In the genomic region with DNA sequence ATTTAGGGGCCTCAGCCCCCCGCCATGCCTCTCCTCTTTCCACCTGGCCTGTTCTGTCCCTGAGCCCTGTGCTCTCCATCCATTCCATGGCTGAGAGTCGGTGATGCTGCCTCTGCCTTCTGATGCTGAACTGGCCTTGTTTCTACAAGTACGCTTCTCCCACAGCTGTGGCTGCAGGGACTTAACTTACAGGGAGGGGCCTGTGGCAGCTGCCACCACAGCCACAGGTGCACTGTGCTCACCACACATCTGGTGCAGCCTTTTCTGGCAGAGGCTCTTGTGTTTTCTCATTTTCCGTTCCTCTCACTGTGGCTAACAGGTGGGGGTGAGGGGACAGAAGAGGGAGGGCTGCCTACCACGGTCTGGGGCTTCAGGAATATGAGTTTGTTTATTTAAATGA, we compare ENCODE assay signal across 8 cellular contexts. TPM values are rescaled to one million over a fixed set of nuclear protein-coding genes. Genes with fewer than 3 reads are reported as not detected.
DNase-seq lines count a peak whose midpoint lies in the region; ATAC-seq lines count a peak whose summit lies in the region.

No MANE protein-coding gene starts in this region.

- peak overlapping the region; percentile 26 for H3K4me3 Mint-ChIP-seq in activated T-cell treated with anti-CD3 and anti-CD28 coated beads, Interleukin-2, amount 50 U/mL, for 24 hours

- intact Hi-C loops in left ventricle myocardium superior (cut with micrococcal nuclease), result no loop called here

- H3K9me3 Mint-ChIP-seq in activated T-cell treated with anti-CD3 and anti-CD28 coated beads, Interleukin-2, amount 50 U/mL, for 24 hours, result no peaks in the 10 kb centered on the region

- H3K27me3 Mint-ChIP-seq in activated T-cell treated with anti-CD3 and anti-CD28 coated beads, Interleukin-2, amount 50 U/mL, for 24 hours, result peaks cover 55% of the 10 kb centered on the region

- no peak for DNase-seq in activated T-cell treated with anti-CD3 and anti-CD28 coated beads, Interleukin-2, amount 50 U/mL, for 24 hours
- DNase-seq in activated T-cell treated with anti-CD3 and anti-CD28 coated beads, Interleukin-2, amount 50 U/mL, for 48 hours, result no peak
- DNase-seq in NCI-H2107 treated with DMSO at 0.1 percent for 48 hours (lab: John Stamatoyannopoulos, UW; ENCODE audit: unreplicated experiment) (peak; percentile 23), left ventricle myocardium superior (no peak), OCI-M2 (lab: John Stamatoyannopoulos, UW; ENCODE audit: unreplicated experiment) (no peak), NCI-H2081 treated with DMSO at 0.1 percent for 48 hours (lab: John Stamatoyannopoulos, UW) (no peak)
- DNase-seq in stimulated activated naive CD8-positive, alpha-beta T cell treated with anti-CD3 and anti-CD28 coated beads, Interleukin-15, Interleukin-2, amounts not matched to agents 100 U/mL and 50 U/mL, for 24 hours, result peak; percentile 5

- no peak overlapping the region for H3K27ac Mint-ChIP-seq in activated T-cell treated with anti-CD3 and anti-CD28 coated beads, Interleukin-2, amount 50 U/mL, for 24 hours

- peaks cover 9% of the 10 kb centered on the region for H3K4me1 Mint-ChIP-seq in activated T-cell treated with anti-CD3 and anti-CD28 coated beads, Interleukin-2, amount 50 U/mL, for 24 hours (ENCODE audit: low read depth)

- H3K36me3 Mint-ChIP-seq in activated T-cell treated with anti-CD3 and anti-CD28 coated beads, Interleukin-2, amount 50 U/mL, for 24 hours (ENCODE audit: low read depth), result no peaks in the 10 kb centered on the region

- ATAC-seq in HG02678 (IDR thresholded peaks at IDR 0.05; ENCODE audit: unreplicated experiment), result peak; percentile 96
- no peak for ATAC-seq in stimulated activated naive CD8-positive, alpha-beta T cell treated with anti-CD3 and anti-CD28 coated beads, Interleukin-15, Interleukin-2, amounts not matched to agents 100 U/mL and 50 U/mL, for 24 hours
- ATAC-seq in left ventricle myocardium superior, result no peak

RNA-seq across cellular contexts. Expression of gene FMO1, which starts 4.2 kb away (rescaled TPM):
- total RNA-seq in left ventricle myocardium superior, result 0.59 TPM

Comparison
In these comparisons a context has a peak if more than half of its experiments do, and no peak if none do; other contexts are left out.
1. DNase-seq: peak in NCI-H2107 treated with DMSO at 0.1 percent for 48 hours (single experiment) and stimulated activated naive CD8-positive, alpha-beta T cell treated with anti-CD3 and anti-CD28 coated beads, Interleukin-15, Interleukin-2, amounts not matched to agents 100 U/mL and 50 U/mL, for 24 hours (single experiment); none in activated T-cell treated with anti-CD3 and anti-CD28 coated beads, Interleukin-2, amount 50 U/mL, for 24 hours (single experiment), activated T-cell treated with anti-CD3 and anti-CD28 coated beads, Interleukin-2, amount 50 U/mL, for 48 hours (0 of 2), left ventricle myocardium superior (single experiment), OCI-M2 (single experiment) and NCI-H2081 treated with DMSO at 0.1 percent for 48 hours (single experiment).